ENCODE assay signal across 5 cellular contexts in genomic region chr5:70438507-70438906, GRCh38.
DNase-seq lines count a peak whose midpoint lies in the region; ATAC-seq and TF ChIP-seq lines count a peak whose summit lies in the region.
"Not testable (repeated sequence)": the region's sequence is repeated elsewhere in the genome, so short reads cannot be mapped to it uniquely, and the experiment has no call there.

No MANE protein-coding gene starts in this region.

- not testable (repeated sequence) for DNase-seq in IMR-90; RWPE2 (ENCODE audit: low spot score); foreskin keratinocyte; sciatic nerve (ENCODE audit: low spot score)

- not testable (repeated sequence) for TF ChIP-seq CTCF in IMR-90 (conservative IDR thresholded peaks at IDR 0.05; ENCODE audit: low read depth, low read length); RWPE2 (IDR thresholded peaks at IDR 0.05; ENCODE audit: poor library complexity, severe bottlenecking); foreskin keratinocyte (conservative IDR thresholded peaks at IDR 0.05)

- H3K27me3 ChIP-seq in IMR-90 (ENCODE audit: control insufficient read depth, insufficient read depth, low read length); RWPE2 (ENCODE audit: insufficient read depth, poor library complexity, severe bottlenecking); foreskin keratinocyte: not testable (repeated sequence)

- H4K20me1 ChIP-seq in IMR-90 (ENCODE audit: insufficient read depth, low read length): not testable (repeated sequence)

- not testable (repeated sequence) for H2BK120ac ChIP-seq in IMR-90 (ENCODE audit: low read depth, low read length)

- H4K91ac ChIP-seq in IMR-90 (ENCODE audit: insufficient read depth, low read depth, low read length): not testable (repeated sequence)

- H3K4me1 ChIP-seq in IMR-90 (ENCODE audit: control insufficient read depth, insufficient read depth, low read length); RWPE2 (ENCODE audit: insufficient read depth, poor library complexity, severe bottlenecking); foreskin keratinocyte: not testable (repeated sequence)

- H2BK5ac ChIP-seq in IMR-90 (ENCODE audit: low read depth, low read length, poor library complexity, severe bottlenecking): not testable (repeated sequence)

- H2BK20ac ChIP-seq in IMR-90 (ENCODE audit: low read depth, low read length): not testable (repeated sequence)

- H2AFZ ChIP-seq in IMR-90 (replicated peaks; ENCODE audit: low read length, poor library complexity): not testable (repeated sequence)

- POLR2A ChIA-PET in IMR-90 (lab: Charles Lee; ENCODE audit: unreplicated experiment): not testable (repeated sequence)

- not testable (repeated sequence) for BruUV-seq in IMR-90 (replicated peaks; lab: Mats Ljungman, UMichigan)

- H3K4me2 ChIP-seq in IMR-90 (ENCODE audit: low read depth, low read length): not testable (repeated sequence)

- H3K23ac ChIP-seq in IMR-90 (ENCODE audit: low read depth, low read length): not testable (repeated sequence)

- not testable (repeated sequence) for H3K4ac ChIP-seq in IMR-90 (ENCODE audit: low read depth, low read length)

- not testable (repeated sequence) for H3K36me3 ChIP-seq in IMR-90 (ENCODE audit: control insufficient read depth, insufficient read depth, low read length); RWPE2 (ENCODE audit: low read depth)

- not testable (repeated sequence) for H3K56ac ChIP-seq in IMR-90 (ENCODE audit: extremely low read depth, insufficient read depth, low read length)

- not testable (repeated sequence) for TF ChIP-seq RAD21 in IMR-90 (IDR thresholded peaks at IDR 0.05; ENCODE audit: low read length)

- not testable (repeated sequence) for H2AK9ac ChIP-seq in IMR-90 (replicated peaks; ENCODE audit: low read depth, low read length, poor library complexity)

- H3K18ac ChIP-seq in IMR-90 (ENCODE audit: low read depth, low read length): not testable (repeated sequence)

- not testable (repeated sequence) for H4K8ac ChIP-seq in IMR-90 (ENCODE audit: low read depth in 2 of 2, low read length in 2 of 2)

- in situ Hi-C loops in IMR-90 (cut with MboI; ENCODE audit: low sequenced_read_pairs): not testable (repeated sequence)

- TF ChIP-seq POLR2A in IMR-90 (IDR thresholded peaks at IDR 0.05; ENCODE audit: low read depth, low read length): not testable (repeated sequence)

- H3K9me3 ChIP-seq in IMR-90 (ENCODE audit: control insufficient read depth, insufficient read depth, low read length); RWPE2 (ENCODE audit: severe bottlenecking): not testable (repeated sequence)

- H3K79me1 ChIP-seq in IMR-90 (ENCODE audit: low read depth in 1 of 2, low read length in 2 of 2): not testable (repeated sequence)

- dilution Hi-C loops in IMR-90 (cut with HindIII; ENCODE audit: low sequenced_read_pairs, unreplicated experiment): not testable (repeated sequence)

- intact Hi-C loops in IMR-90 (cut with micrococcal nuclease); sciatic nerve (cut with DNase I): not testable (repeated sequence)

- not testable (repeated sequence) for H3K9ac ChIP-seq in IMR-90 (ENCODE audit: low read depth, low read length)

- H3K14ac ChIP-seq in IMR-90 (replicated peaks; ENCODE audit: low read depth, low read length): not testable (repeated sequence)

- peak; percentile 75 for ATAC-seq in IMR-90 (ENCODE audit: low read depth)
- peak; percentile 95 for ATAC-seq in RWPE2 (ENCODE audit: low read depth)
- peak; percentile 81 for ATAC-seq in esophagus mucosa
- peak; percentile 95 for ATAC-seq in foreskin keratinocyte
- ATAC-seq in sciatic nerve: peak; percentile 77

- H2AK5ac ChIP-seq in IMR-90 (ENCODE audit: low read depth, low read length): not testable (repeated sequence)

- not testable (repeated sequence) for H3K4me3 ChIP-seq in IMR-90 (ENCODE audit: insufficient read depth, low read depth, low read length); RWPE2 (ENCODE audit: severe bottlenecking)

- WGBS in IMR-90 (ENCODE audit: extremely low coverage in 2 of 2, insufficient read length in 1 of 2), 2 experiments: no CpG with 5 or more reads among the region's 2 CpGs

- CTCF ChIA-PET in IMR-90 (lab: Yijun Ruan, JAX): not testable (repeated sequence)

- H3K27ac ChIP-seq in IMR-90 (ENCODE audit: insufficient read depth, low read length); RWPE2 (ENCODE audit: poor library complexity, severe bottlenecking); foreskin keratinocyte: not testable (repeated sequence)

- H3K9me1 ChIP-seq in IMR-90 (ENCODE audit: insufficient read depth, low read length): not testable (repeated sequence)

- not testable (repeated sequence) for H4K5ac ChIP-seq in IMR-90 (ENCODE audit: low read depth, low read length)

- H2BK15ac ChIP-seq in IMR-90 (ENCODE audit: low read depth, low read length): not testable (repeated sequence)
